Comparison of ENCODE assay signal across 13 cellular contexts in the genomic region with DNA sequence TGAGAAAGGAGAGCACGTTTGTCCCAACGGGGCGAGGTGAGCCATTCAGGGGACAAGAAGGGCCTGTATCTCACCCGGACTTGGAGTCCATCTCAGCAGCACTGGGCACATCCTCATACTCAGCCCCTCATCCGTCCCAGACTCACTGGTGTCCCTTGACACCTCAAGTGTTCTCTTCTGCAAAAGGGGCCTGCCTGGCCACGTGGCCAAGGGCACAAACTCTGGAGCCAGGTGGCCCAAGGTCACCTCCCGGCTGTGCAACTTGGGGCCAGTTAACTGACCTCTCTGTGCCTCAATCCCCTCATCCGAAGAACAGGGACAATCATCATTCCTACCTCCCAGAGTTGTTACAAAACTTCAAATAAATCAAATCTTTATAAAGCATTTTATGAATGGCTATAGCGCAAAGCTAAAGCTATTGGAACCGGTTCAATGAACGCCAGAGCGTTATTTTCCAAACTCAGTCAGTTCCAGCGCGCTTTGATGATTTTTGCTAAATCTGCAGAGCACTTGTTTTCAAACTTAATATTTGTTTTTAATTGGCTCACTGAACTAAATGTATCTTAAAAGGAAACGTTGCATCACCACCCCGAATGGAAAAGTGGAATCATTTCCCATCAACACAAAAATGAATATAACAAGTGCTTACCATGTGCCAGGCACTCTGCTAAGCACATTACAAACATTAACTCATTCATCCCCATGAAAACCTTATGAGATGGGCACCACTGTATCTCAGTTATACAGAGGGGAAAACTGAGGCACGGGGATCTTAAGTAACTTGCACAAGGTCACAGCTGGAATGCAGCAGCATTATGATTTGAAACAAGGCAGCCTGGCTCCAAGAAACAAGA. TPM values are rescaled to one million over a fixed set of nuclear protein-coding genes. Genes with fewer than 3 reads are reported as not detected.
A peak's percentile ranks its signal among the peaks of the same experiment; 100 is the strongest.
DNase-seq lines count a peak whose midpoint lies in the region; ATAC-seq, FAIRE-seq and TF ChIP-seq lines count a peak whose summit lies in the region.
"Had no signal": no experiment of that assay in that cellular context is flagged by ENCODE, and none has a peak within 500 bp of the region (broad histone marks: within the 10 kb centered on the region; RNA-seq: fewer than 3 reads in every experiment).

No MANE protein-coding gene starts in this region.

- 52 to 68% (median 58%) methylated on average over 17 of the region's 17 CpGs for WGBS in spleen, 5 donors

- H3K9me3 ChIP-seq in spleen: no peaks in the 10 kb centered on the region

- TF ChIP-seq CTCF in cardiac fibroblast (IDR thresholded peaks at IDR 0.05; ENCODE audit: low read depth, low read length) (no peak), spleen (IDR thresholded peaks at IDR 0.05 in 8 of 11, conservative IDR thresholded peaks at IDR 0.05 in 3 of 11) (no peak)

- no peaks in the 10 kb centered on the region for H3K27me3 ChIP-seq in spleen (replicated peaks in 1 of 7)

- intact Hi-C loops in left ventricle myocardium superior (cut with micrococcal nuclease) (no loop called here), spleen (cut with DNase I; ENCODE audit: low total_unique reads) (no loop called here)

- no peak for TF ChIP-seq POLR2A in spleen (IDR thresholded peaks at IDR 0.05)

- DNase-seq in HCEC 1CT: peak; percentile 34
- peak; percentile 70 to 89 for DNase-seq in cardiac fibroblast (ENCODE audit: low read depth in 2 of 2)
- DNase-seq in left ventricle myocardium superior: no peak
- DNase-seq in spleen: no peak
- no peak for DNase-seq in mucosa of gallbladder (ENCODE audit: low spot score)
- DNase-seq in SK-N-DZ (ENCODE audit: low spot score): no peak
- no peak for DNase-seq in frontal cortex (ENCODE audit: low spot score in 2 of 2)
- DNase-seq: activated gamma-delta T cell, Calu3, NCI-H2081, PC-3 had no signal

- ATAC-seq in left ventricle myocardium superior: peak; percentile 53
- ATAC-seq in GM21526 (IDR thresholded peaks at IDR 0.05; ENCODE audit: low FRiP score, unreplicated experiment): no peak
- ATAC-seq: GM12878, PC-3 had no signal

- no peak for FAIRE-seq in frontal cortex (lab: Jason Lieb, UNC)
- FAIRE-seq: GM12878 had no signal

- H3K36me3 ChIP-seq in spleen: no peaks in the 10 kb centered on the region

- H3K4me3 ChIP-seq in cardiac fibroblast (replicated peaks in 1 of 2; ENCODE audit: low read depth in 2 of 2, low read length in 2 of 2): no peak overlapping the region
- H3K4me3 ChIP-seq in spleen: no peak overlapping the region
- H3K4me3 ChIP-seq: GM12878 had no signal

- peaks cover 6 to 34% (median 29%) of the 10 kb centered on the region in 6 donors for H3K4me1 ChIP-seq in spleen

- H3K27ac ChIP-seq in spleen: peak overlapping the region in 5 of 8 donors; percentile 33 to 63 (median 52)

RNA-seq across cellular contexts. Expression of a gene that starts 49.3 kb away (rescaled TPM):
- total RNA-seq in left ventricle myocardium superior (98.9 TPM), spleen (100 to 1,000 TPM; 197 to 818 (median 376) TPM), mucosa of gallbladder (240 TPM), frontal cortex (32.2 TPM)
- polyA plus RNA-seq in spleen: 100 to 1,000 TPM in 1 of 3 donors, 10 to 100 TPM in 2; 46.0 to 116 (median 68.9) TPM
- polyA plus RNA-seq in SK-N-DZ (2014; cell fraction: cytosol; rRNA removed): 22.7 and 24.2 TPM in 2 replicates
- polyA plus RNA-seq in SK-N-DZ (2014; cell fraction: nucleus; rRNA removed): 28.9 and 31.9 TPM in 2 replicates

Comparison
In these comparisons a context has a peak if more than half of its experiments do, and no peak if none do; other contexts are left out.
1. DNase-seq: peak in HCEC 1CT (single experiment) and cardiac fibroblast (2 of 2); none in left ventricle myocardium superior (single experiment), spleen (single experiment), mucosa of gallbladder (single experiment), SK-N-DZ (single experiment) and frontal cortex (0 of 2).